In the genomic region with DNA sequence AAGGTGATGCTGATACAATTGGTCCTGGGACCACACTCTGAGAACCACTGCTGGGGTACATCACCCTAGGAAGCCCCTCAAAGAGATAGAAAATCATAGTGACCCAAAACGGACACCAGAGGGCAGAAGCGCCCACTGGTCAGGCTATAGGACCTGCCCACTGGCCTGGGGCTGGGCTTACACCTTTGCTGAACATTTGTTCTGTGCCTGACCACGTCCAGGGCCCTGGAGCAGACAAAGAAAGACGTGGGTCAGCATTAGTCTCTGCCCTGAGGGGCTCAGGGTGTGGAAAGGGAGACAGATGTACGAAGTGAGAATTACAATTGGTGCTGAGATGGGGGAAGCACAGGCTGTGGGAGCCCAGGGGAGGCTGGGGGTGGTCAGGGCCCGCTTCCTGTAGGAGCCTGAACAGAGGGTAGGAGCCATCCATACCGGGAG, we compare ENCODE assay signal across 9 cellular contexts. TPM values are rescaled to one million over a fixed set of nuclear protein-coding genes. Genes with fewer than 3 reads are reported as not detected.
DNase-seq lines count a peak whose midpoint lies in the region; ATAC-seq and TF ChIP-seq lines count a peak whose summit lies in the region.
"Had no signal": no experiment of that assay in that cellular context is flagged by ENCODE, and none has a peak within 500 bp of the region (broad histone marks: within the 10 kb centered on the region; RNA-seq: fewer than 3 reads in every experiment).

No MANE protein-coding gene starts in this region.

- 14 to 19% methylated on average over 7 of the region's 7 CpGs for WGBS in mesodermal cell (ENCODE audit: insufficient coverage in 2 of 2), 2 experiments

- peak; percentile 33 for ATAC-seq in T-helper 17 cell

- peaks cover 6% of the 10 kb centered on the region for H3K27me3 Mint-ChIP-seq in T-helper 17 cell
- H3K27me3 Mint-ChIP-seq: activated naive CD4-positive, alpha-beta T cell treated with anti-CD3 and anti-CD28 coated beads, Interleukin-2, amount 50 U/mL, for 24 hours had no signal

- H3K27ac Mint-ChIP-seq in T-helper 17 cell, result peak overlapping the region; percentile 78
- H3K27ac Mint-ChIP-seq: activated naive CD4-positive, alpha-beta T cell treated with anti-CD3 and anti-CD28 coated beads, Interleukin-2, amount 50 U/mL, for 24 hours had no signal

- peaks cover 2% of the 10 kb centered on the region for H3K4me1 Mint-ChIP-seq in T-helper 17 cell
- H3K4me1 Mint-ChIP-seq: activated naive CD4-positive, alpha-beta T cell treated with anti-CD3 and anti-CD28 coated beads, Interleukin-2, amount 50 U/mL, for 24 hours had no signal

- H3K36me3 Mint-ChIP-seq in T-helper 17 cell (ENCODE audit: low read depth), result no peaks in the 10 kb centered on the region
- H3K36me3 Mint-ChIP-seq: activated naive CD4-positive, alpha-beta T cell treated with anti-CD3 and anti-CD28 coated beads, Interleukin-2, amount 50 U/mL, for 24 hours had no signal

- peak; percentile 77 for TF ChIP-seq CTCF in epithelial cell of esophagus (IDR thresholded peaks at IDR 0.05; ENCODE audit: insufficient read depth, low read depth, low read length, missing control alignments)

- peak overlapping the region; percentile 37 for H3K27ac ChIP-seq in mesodermal cell (ENCODE audit: low read depth, low read length, severe bottlenecking)

- DNase-seq in NCI-H524 (lab: John Stamatoyannopoulos, UW) (peak; percentile 4 to 69), NCI-H524 treated with DMSO at 0.1 percent for 48 hours (lab: John Stamatoyannopoulos, UW) (no peak), Kasumi-1 (lab: John Stamatoyannopoulos, UW) (peak; percentile 14 to 35), T-helper 17 cell (no peak), epithelial cell of esophagus (ENCODE audit: low read depth) (peak; percentile 58), KG1 (lab: John Stamatoyannopoulos, UW) (no peak)
- DNase-seq in stimulated activated naive CD4-positive, alpha-beta T cell treated with Interleukin-2 at 50 U/mL for 16 hours (lab: John Stamatoyannopoulos, UW), result no peak

- H3K9me3 ChIP-seq in T-helper 17 cell (ENCODE audit: control insufficient read depth, low read length, poor library complexity, severe bottlenecking) (no peaks in the 10 kb centered on the region), mesodermal cell (ENCODE audit: control insufficient read depth, low read length) (peaks cover 5% of the 10 kb centered on the region)

- H3K4me1 ChIP-seq in mesodermal cell (ENCODE audit: control insufficient read depth, insufficient read depth, low read length, poor library complexity, severe bottlenecking), result peaks cover 6% of the 10 kb centered on the region

- no peak overlapping the region for H3K4me3 Mint-ChIP-seq in T-helper 17 cell
- H3K4me3 Mint-ChIP-seq: activated naive CD4-positive, alpha-beta T cell treated with anti-CD3 and anti-CD28 coated beads, Interleukin-2, amount 50 U/mL, for 24 hours had no signal

- no peak overlapping the region for H3K4me3 ChIP-seq in epithelial cell of esophagus (ENCODE audit: low read length)
- H3K4me3 ChIP-seq in mesodermal cell (ENCODE audit: extremely low read depth, insufficient read depth, low read length, poor library complexity, severe bottlenecking), result no peak overlapping the region

- no peaks in the 10 kb centered on the region for H3K36me3 ChIP-seq in mesodermal cell (ENCODE audit: control insufficient read depth, insufficient read depth, low read length)

RNA-seq across cellular contexts. Expression of gene SERPINH1, which starts 14.4 kb away (rescaled TPM):
- 1 to 10 TPM; 3.5 to 3.6 TPM for total RNA-seq in T-helper 17 cell
- polyA plus RNA-seq in mesodermal cell (2013, experiment 1 of 2), result 1,319 TPM
- 1,058 TPM for polyA plus RNA-seq in mesodermal cell (2013, experiment 2 of 2)

RNA-seq across cellular contexts. Expression of gene GDPD5, which starts 21.9 kb away (rescaled TPM):
- 100 to 1,000 TPM in 1 of 2 donors, 10 to 100 TPM in 1; 77.3 to 108 TPM for total RNA-seq in T-helper 17 cell
- 27.2 TPM for polyA plus RNA-seq in mesodermal cell (2013, experiment 1 of 2)
- 15.6 TPM for polyA plus RNA-seq in mesodermal cell (2013, experiment 2 of 2)

Comparison
In these comparisons a context has a peak if more than half of its experiments do, and no peak if none do; other contexts are left out.
1. DNase-seq: peak in NCI-H524 (2 of 2), Kasumi-1 (2 of 2) and epithelial cell of esophagus (single experiment); none in NCI-H524 treated with DMSO at 0.1 percent for 48 hours (single experiment), T-helper 17 cell (0 of 3), stimulated activated naive CD4-positive, alpha-beta T cell treated with Interleukin-2 at 50 U/mL for 16 hours (single experiment) and KG1 (single experiment).